ENCODE assay signal across 8 cellular contexts in the genomic region with DNA sequence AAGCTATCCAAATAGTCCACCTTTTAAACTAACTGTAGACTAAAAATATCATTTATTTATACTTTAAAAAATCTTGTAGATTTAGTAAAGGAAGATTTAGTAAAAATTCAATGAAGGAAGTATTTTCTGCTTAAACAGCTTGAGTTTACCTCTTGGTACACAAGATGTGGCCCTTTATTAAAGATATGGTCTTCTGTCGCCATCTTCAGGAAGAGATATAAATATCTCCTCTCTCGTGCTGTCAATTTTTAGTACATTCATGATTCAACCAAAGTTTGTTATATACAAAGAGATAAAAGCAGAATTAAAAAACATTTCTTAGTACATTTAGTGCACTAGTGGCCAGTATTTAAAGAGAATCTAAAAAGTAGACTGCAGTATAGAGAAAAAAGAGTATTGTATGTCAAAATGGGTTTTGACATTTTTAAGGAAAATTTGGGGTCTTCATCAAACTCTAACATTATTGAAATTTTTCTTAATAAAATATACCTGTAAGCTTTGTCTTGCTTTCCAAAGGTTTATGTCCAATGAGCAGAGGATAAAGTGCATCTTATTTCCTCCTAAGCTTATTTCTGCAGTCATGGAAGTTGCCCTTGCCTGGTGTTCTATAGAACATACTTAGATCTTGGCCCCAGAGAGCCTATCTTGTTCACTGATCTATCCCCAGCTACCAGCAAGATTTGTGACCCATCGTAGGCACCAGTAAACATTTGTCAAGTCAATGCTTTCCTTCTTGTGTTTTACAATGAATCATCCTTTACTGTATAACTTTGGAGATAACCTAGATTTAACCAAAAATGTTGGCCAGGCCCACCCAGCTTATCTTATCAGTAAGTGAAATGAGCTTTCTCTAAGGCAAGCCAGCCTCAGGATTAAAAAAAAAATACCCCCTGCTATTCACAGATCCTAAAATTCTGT. TPM values are rescaled to one million over a fixed set of nuclear protein-coding genes. Genes with fewer than 3 reads are reported as not detected.
DNase-seq lines count a peak whose midpoint lies in the region; ATAC-seq, FAIRE-seq and TF ChIP-seq lines count a peak whose summit lies in the region.

No MANE protein-coding gene starts in this region.

- POLR2A ChIA-PET in A549 (lab: Yijun Ruan, JAX): interaction anchor here (0.9 to 2.0 kb wide), 3 partner anchors 234 to 598 kb away, joined by 3 to 10 read pairs (median 9); a partner anchor contains a TSS

- TF ChIP-seq EP300 in A549 (IDR thresholded peaks at IDR 0.05) (no peak), neural cell (conservative IDR thresholded peaks at IDR 0.05; ENCODE audit: poor library complexity, severe bottlenecking) (no peak)

- H3K4me2 ChIP-seq in A549: no peak overlapping the region
- no peak overlapping the region for H3K4me2 ChIP-seq in Karpas-422 (ENCODE audit: low read depth, low read length, poor library complexity, severe bottlenecking)
- no peak overlapping the region for H3K4me2 ChIP-seq in neural cell (ENCODE audit: low read length)

- ATAC-seq in A549: peak; percentile 81 to 89; a peak in 5 of 6 replicates
- ATAC-seq in GM19463 (IDR thresholded peaks at IDR 0.05; ENCODE audit: unreplicated experiment): no peak

- H2AFZ ChIP-seq in Karpas-422 (ENCODE audit: low read length) (peak overlapping the region; percentile 47; the same call in 1 of the 2 replicates), neural cell (ENCODE audit: low read depth, low read length) (no peak overlapping the region)

- H3K4me1 Mint-ChIP-seq in activated naive CD8-positive, alpha-beta T cell treated with anti-CD3 and anti-CD28 coated beads for 36 hours: peaks cover 12% of the 10 kb centered on the region

- peak; percentile 95 for FAIRE-seq in A549 (lab: Jason Lieb, UNC)

- H3K27ac ChIP-seq in A549 (no peak overlapping the region), Karpas-422 (ENCODE audit: low read length) (peak overlapping the region; percentile 35; the same call in 1 of the 2 replicates), neural cell (ENCODE audit: low read length) (no peak overlapping the region)

- no peak for TF ChIP-seq POLR2A in A549 (IDR thresholded peaks at IDR 0.05; ENCODE audit: low read length)

- TF ChIP-seq CTCF in A549 (IDR thresholded peaks at IDR 0.05): peak; percentile 93
- peak; percentile 30; the same call in 1 of the 3 replicates for TF ChIP-seq CTCF in GM12872 (IDR thresholded peaks at IDR 0.05; ENCODE audit: insufficient read depth, low read depth, low read length)
- TF ChIP-seq CTCF in epithelial cell of proximal tubule (conservative IDR thresholded peaks at IDR 0.05; ENCODE audit: low read depth, low read length): peak; percentile 55
- TF ChIP-seq CTCF in neural cell (IDR thresholded peaks at IDR 0.05; ENCODE audit: poor library complexity, severe bottlenecking): peak; percentile 81

- no peaks in the 10 kb centered on the region for H3F3A ChIP-seq in neural cell (ENCODE audit: insufficient read depth, low read length, poor library complexity, severe bottlenecking)

- H3K79me2 ChIP-seq in Karpas-422 (ENCODE audit: low read length) (no peaks in the 10 kb centered on the region), neural cell (replicated peaks; ENCODE audit: insufficient read depth, low read length) (no peaks in the 10 kb centered on the region)

- no peaks in the 10 kb centered on the region for H3K4me1 ChIP-seq in A549
- peaks cover 35% of the 10 kb centered on the region for H3K4me1 ChIP-seq in Karpas-422 (ENCODE audit: low read length)

- H3K36me3 ChIP-seq in Karpas-422 (ENCODE audit: insufficient read depth, low read length): no peaks in the 10 kb centered on the region
- H3K36me3 ChIP-seq in neural cell (ENCODE audit: insufficient read depth, low read length): no peaks in the 10 kb centered on the region

- TF ChIP-seq RAD21 in A549 (conservative IDR thresholded peaks at IDR 0.05 in 1 of 2, IDR thresholded peaks at IDR 0.05 in 1 of 2): peak; percentile 93 to 95
- peak; percentile 88 for TF ChIP-seq RAD21 in neural cell (conservative IDR thresholded peaks at IDR 0.05)

- 2% methylated on average over 3 of the region's 3 CpGs for WGBS in A549 (ENCODE audit: missing lambda C conversion rate)

- no peaks in the 10 kb centered on the region for H3K9me3 Mint-ChIP-seq in activated naive CD8-positive, alpha-beta T cell treated with anti-CD3 and anti-CD28 coated beads for 36 hours

- H4K20me1 ChIP-seq in Karpas-422 (ENCODE audit: insufficient read depth, low read depth, low read length) (no peaks in the 10 kb centered on the region), neural cell (ENCODE audit: insufficient read depth) (no peaks in the 10 kb centered on the region)

- no peak overlapping the region for H3K27ac Mint-ChIP-seq in activated naive CD8-positive, alpha-beta T cell treated with anti-CD3 and anti-CD28 coated beads for 36 hours

- H3K4me3 Mint-ChIP-seq in activated naive CD8-positive, alpha-beta T cell treated with anti-CD3 and anti-CD28 coated beads for 36 hours: no peak overlapping the region

- DNase-seq in A549 (ENCODE audit: low read depth in 1 of 2, low spot score in 1 of 2) (peak; percentile 40 to 74), Karpas-422 (peak; percentile 88), RPMI8226 (peak; percentile 59), epithelial cell of proximal tubule (ENCODE audit: low read depth) (no peak)
- DNase-seq in activated naive CD8-positive, alpha-beta T cell treated with anti-CD3 and anti-CD28 coated beads for 36 hours: no peak

- H3K27me3 ChIP-seq in Karpas-422 (ENCODE audit: low read length) (no peaks in the 10 kb centered on the region), neural cell (ENCODE audit: insufficient read depth, low read depth, low read length) (peaks cover 9% of the 10 kb centered on the region)

- CTCF ChIA-PET in A549 (lab: Yijun Ruan, JAX): interaction anchor here (0.6 to 8.5 kb wide), 96 partner anchors 7 to 661 kb away, joined by 3 to 127 read pairs (median 4); a partner anchor contains a TSS

- no peak overlapping the region for H3K9ac ChIP-seq in Karpas-422 (ENCODE audit: low read length)
- no peak overlapping the region for H3K9ac ChIP-seq in neural cell (ENCODE audit: low read length)

- no peaks in the 10 kb centered on the region for H3K9me3 ChIP-seq in A549
- no peaks in the 10 kb centered on the region for H3K9me3 ChIP-seq in Karpas-422 (ENCODE audit: low read length)
- H3K9me3 ChIP-seq in neural cell (ENCODE audit: low read length): no peaks in the 10 kb centered on the region

- peaks cover 20% of the 10 kb centered on the region for H3K27me3 Mint-ChIP-seq in activated naive CD8-positive, alpha-beta T cell treated with anti-CD3 and anti-CD28 coated beads for 36 hours

- no peak overlapping the region for H3K4me3 ChIP-seq in A549
- H3K4me3 ChIP-seq in Karpas-422 (ENCODE audit: low read length): no peak overlapping the region
- H3K4me3 ChIP-seq in epithelial cell of proximal tubule (ENCODE audit: low read depth, low read length): no peak overlapping the region
- no peak overlapping the region for H3K4me3 ChIP-seq in neural cell (ENCODE audit: low read length)

- no peaks in the 10 kb centered on the region for H3K36me3 Mint-ChIP-seq in activated naive CD8-positive, alpha-beta T cell treated with anti-CD3 and anti-CD28 coated beads for 36 hours

- H3K9me2 ChIP-seq in Karpas-422 (replicated peaks; ENCODE audit: insufficient read depth, low read length) (no peaks in the 10 kb centered on the region), neural cell (ENCODE audit: insufficient read depth, low read length) (no peaks in the 10 kb centered on the region)

TF ChIP-seq in A549, 52 proteins besides CTCF, POLR2A, EP300 and RAD21:
- TF ChIP-seq MYC (IDR thresholded peaks at IDR 0.05; ENCODE audit: borderline replicate concordance, low read length): no peak
- peak; percentile 92 for TF ChIP-seq SMC3 (IDR thresholded peaks at IDR 0.05)

TF ChIP-seq in neural cell, 6 proteins besides CTCF, POLR2A, EP300 and RAD21:
- peak; percentile 87 for TF ChIP-seq SMC3 (conservative IDR thresholded peaks at IDR 0.05; ENCODE audit: poor library complexity)
- TF ChIP-seq, protein P1, sequence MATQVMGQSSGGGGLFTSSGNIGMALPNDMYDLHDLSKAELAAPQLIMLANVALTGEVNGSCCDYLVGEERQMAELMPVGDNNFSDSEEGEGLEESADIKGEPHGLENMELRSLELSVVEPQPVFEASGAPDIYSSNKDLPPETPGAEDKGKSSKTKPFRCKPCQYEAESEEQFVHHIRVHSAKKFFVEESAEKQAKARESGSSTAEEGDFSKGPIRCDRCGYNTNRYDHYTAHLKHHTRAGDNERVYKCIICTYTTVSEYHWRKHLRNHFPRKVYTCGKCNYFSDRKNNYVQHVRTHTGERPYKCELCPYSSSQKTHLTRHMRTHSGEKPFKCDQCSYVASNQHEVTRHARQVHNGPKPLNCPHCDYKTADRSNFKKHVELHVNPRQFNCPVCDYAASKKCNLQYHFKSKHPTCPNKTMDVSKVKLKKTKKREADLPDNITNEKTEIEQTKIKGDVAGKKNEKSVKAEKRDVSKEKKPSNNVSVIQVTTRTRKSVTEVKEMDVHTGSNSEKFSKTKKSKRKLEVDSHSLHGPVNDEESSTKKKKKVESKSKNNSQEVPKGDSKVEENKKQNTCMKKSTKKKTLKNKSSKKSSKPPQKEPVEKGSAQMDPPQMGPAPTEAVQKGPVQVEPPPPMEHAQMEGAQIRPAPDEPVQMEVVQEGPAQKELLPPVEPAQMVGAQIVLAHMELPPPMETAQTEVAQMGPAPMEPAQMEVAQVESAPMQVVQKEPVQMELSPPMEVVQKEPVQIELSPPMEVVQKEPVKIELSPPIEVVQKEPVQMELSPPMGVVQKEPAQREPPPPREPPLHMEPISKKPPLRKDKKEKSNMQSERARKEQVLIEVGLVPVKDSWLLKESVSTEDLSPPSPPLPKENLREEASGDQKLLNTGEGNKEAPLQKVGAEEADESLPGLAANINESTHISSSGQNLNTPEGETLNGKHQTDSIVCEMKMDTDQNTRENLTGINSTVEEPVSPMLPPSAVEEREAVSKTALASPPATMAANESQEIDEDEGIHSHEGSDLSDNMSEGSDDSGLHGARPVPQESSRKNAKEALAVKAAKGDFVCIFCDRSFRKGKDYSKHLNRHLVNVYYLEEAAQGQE (IDR thresholded peaks at IDR 0.05; ENCODE audit: borderline replicate concordance): no peak

RNA-seq across cellular contexts. Expression of a gene that starts 18.5 kb away (rescaled TPM):
- polyA plus RNA-seq in A549 (2011; rRNA removed) (1.5 and 3.0 TPM in 2 replicates), A549 (2017; fragmentation: RNase III; extraction: RNeasy Plus Mini Kit Qiagen cat#74134 plus additional on column Dnase treatment) (1.4 to 1.8 TPM (median 1.7 TPM) in 3 replicates), neural cell (9.9 and 13.4 TPM in 2 replicates)
- polyA plus RNA-seq in A549 (2012; cell fraction: cytosol; rRNA removed): 1.0 and 1.5 TPM in 2 replicates
- 3.2 and 4.7 TPM in 2 replicates for polyA plus RNA-seq in A549 (2012; cell fraction: nucleus; rRNA removed)
- polyA minus RNA-seq in A549 (2011; rRNA and poly(A)+ RNA removed): 1.8 and 3.4 TPM in 2 replicates
- 133 and 187 TPM in 2 replicates for total RNA-seq in Karpas-422 (2014; rRNA removed; shearing (Covaris generic); ENCODE audit: low replicate concordance)
- 0.22 and 3.7 TPM in 2 replicates for total RNA-seq in epithelial cell of proximal tubule
- 19.6 and 26.8 TPM in 2 replicates for polyA minus RNA-seq in neural cell
- total RNA-seq in activated naive CD8-positive, alpha-beta T cell treated with anti-CD3 and anti-CD28 coated beads for 36 hours: 1 to 10 TPM in 1 of 2 experiments, under 1 TPM in 1; 0.54 to 1.3 TPM

Comparison
In these comparisons a context has a peak if more than half of its experiments do, and no peak if none do; other contexts are left out.
1. DNase-seq: peak in A549 (2 of 2), Karpas-422 (single experiment) and RPMI8226 (single experiment); none in epithelial cell of proximal tubule (single experiment) and activated naive CD8-positive, alpha-beta T cell treated with anti-CD3 and anti-CD28 coated beads for 36 hours (single experiment).
2. CTCF ChIP-seq: peak in every context shown above with its lines; median percentile 93 in A549; 81 in neural cell; 55 in epithelial cell of proximal tubule; 30 in GM12872.
3. RNA of a gene that starts 18.5 kb away (total RNA-seq): 133 to 187 TPM in Karpas-422; 0.22 to 3.7 TPM in epithelial cell of proximal tubule and 0.54 to 1.3 TPM in activated naive CD8-positive, alpha-beta T cell treated with anti-CD3 and anti-CD28 coated beads for 36 hours; every median in the first group is over 10 times any median in the second.